Comparison of ENCODE assay signal across 26 cellular contexts in genomic region chr16:879461-879861, GRCh38.
"Had no signal": no experiment of that assay in that cellular context is flagged by ENCODE, and none has a peak within 500 bp of the region (broad histone marks: within the 10 kb centered on the region; RNA-seq: fewer than 3 reads in every experiment).

No MANE protein-coding gene starts in this region.

- H3K4me3 ChIP-seq: breast epithelium, esophagus muscularis mucosa, mucosa of descending colon, upper lobe of left lung, vagina had no signal

- ATAC-seq: activated naive CD8-positive, alpha-beta T cell treated with anti-CD3 and anti-CD28 coated beads, Interleukin-2, amount 50 U/mL, for 24 hours; foreskin keratinocyte; mucosa of descending colon; natural killer cell treated with Interleukin-12 subunit alpha and Interleukin-12 subunit beta and Interleukin-15 and Interleukin-18, amount 100 ng/mL, for 72 hours; sciatic nerve; stimulated activated memory B cell treated with anti-CD40 and anti-IgM and Interleukin-4, amounts not matched to agents 10 μg/mL and 1 μg/mL and 100 μg/mL, for 72 hours; stimulated activated naive CD8-positive, alpha-beta T cell treated with anti-CD3 and anti-CD28 coated beads, Interleukin-15, amount 100 ng/mL, for 72 hours had no signal

- DNase-seq: activated CD4-positive, alpha-beta memory T cell treated with anti-CD3 and anti-CD28 coated beads, Interleukin-2, amount 10 ng/mL, durations not matched to agents 7 days and 5 days; activated CD4-positive, alpha-beta T cell treated with anti-CD3 and anti-CD28 coated beads, Interleukin-2, amount 10 ng/mL, durations not matched to agents 24 days and 14 days; activated CD8-positive, alpha-beta memory T cell treated with anti-CD3 and anti-CD28 coated beads, Interleukin-2, amount 50 U/mL, for 48 hours; activated gamma-delta T cell; activated naive CD8-positive, alpha-beta T cell treated with anti-CD3 and anti-CD28 coated beads, Interleukin-2, amount 50 U/mL, for 24 hours; activated T-cell treated with anti-CD3 and anti-CD28 coated beads, Interleukin-2, amount 50 U/mL, for 24 hours; amygdala; dermis blood vessel endothelial cell; effector CD4-positive, alpha-beta T cell; foreskin keratinocyte; small intestine; stimulated activated CD4-positive, alpha-beta T cell treated with anti-CD3 and anti-CD28 coated beads, Interleukin-1b, Interleukin-23, amount 100 ng/mL, for 48 hours; stimulated activated CD4-positive, alpha-beta T cell treated with anti-CD3 and anti-CD28 coated beads, Interleukin-4, amount 100 ng/mL, for 4 hours; stimulated activated CD8-positive, alpha-beta memory T cell treated with anti-CD3 and anti-CD28 coated beads, Interleukin-4, amount 100 ng/mL, for 48 hours; stimulated activated naive CD8-positive, alpha-beta T cell treated with anti-CD3 and anti-CD28 coated beads, Interleukin-15, amount 100 ng/mL, for 72 hours; substantia nigra had no signal

- FAIRE-seq: colon, small intestine had no signal

- H3K27ac ChIP-seq: breast epithelium, esophagus muscularis mucosa, foreskin keratinocyte, upper lobe of left lung, vagina, VCaP had no signal

- H3K4me1 ChIP-seq: breast epithelium, esophagus muscularis mucosa, foreskin keratinocyte, upper lobe of left lung, vagina had no signal

- H3K27me3 ChIP-seq: breast epithelium, esophagus muscularis mucosa, foreskin keratinocyte, upper lobe of left lung, vagina had no signal
